3 cellular contexts compared by ENCODE assay signal in the genomic region with DNA sequence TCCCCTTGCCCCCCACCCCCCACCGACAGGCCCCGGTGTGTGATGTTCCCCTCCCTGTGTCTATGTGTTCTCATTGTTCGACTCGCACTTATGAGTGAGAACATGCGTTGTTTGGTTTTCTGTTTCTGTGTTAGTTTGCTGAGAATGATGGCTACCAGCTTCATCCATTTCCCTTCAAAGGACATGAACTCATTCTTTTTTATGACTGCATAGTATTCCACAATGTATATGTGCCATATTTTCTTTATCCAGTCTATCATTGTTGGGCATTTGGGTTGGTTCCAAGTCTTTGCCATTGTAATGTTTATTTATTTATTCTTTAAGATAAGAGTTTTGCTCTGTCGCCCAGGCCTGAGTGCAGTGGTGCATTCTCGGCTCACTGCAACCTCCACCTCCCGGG. TPM values are rescaled to one million over a fixed set of nuclear protein-coding genes. Genes with fewer than 3 reads are reported as not detected.
"Had no signal": no experiment of that assay in that cellular context is flagged by ENCODE, and none has a peak within 500 bp of the region (broad histone marks: within the 10 kb centered on the region; RNA-seq: fewer than 3 reads in every experiment).

No MANE protein-coding gene starts in this region.

RNA-seq across cellular contexts. Expression of a gene that starts 13.9 kb away (rescaled TPM):
- total RNA-seq: LHCN-M2, M059J, MCF 10A had no signal
